Comparison of ENCODE assay signal across 24 cellular contexts in genomic region chr20:43516251-43516824, GRCh38. TPM values are rescaled to one million over a fixed set of nuclear protein-coding genes. Genes with fewer than 3 reads are reported as not detected.
A peak's percentile ranks its signal among the peaks of the same experiment; 100 is the strongest.
DNase-seq lines count a peak whose midpoint lies in the region; ATAC-seq and TF ChIP-seq lines count a peak whose summit lies in the region.
"Had no signal": no experiment of that assay in that cellular context is flagged by ENCODE, and none has a peak within 500 bp of the region (broad histone marks: within the 10 kb centered on the region; RNA-seq: fewer than 3 reads in every experiment).

No MANE protein-coding gene starts in this region.

- peaks cover 0 to 6% (median 0%) of the 10 kb centered on the region in 3 donors for H3K9me3 Mint-ChIP-seq in T-cell
- peaks cover 5% of the 10 kb centered on the region for H3K9me3 Mint-ChIP-seq in glutamatergic neuron (ENCODE audit: unreplicated experiment)
- H3K9me3 Mint-ChIP-seq: activated naive CD4-positive, alpha-beta T cell treated with anti-CD3 and anti-CD28 coated beads, Interleukin-2, amount 10 ng/mL, durations not matched to agents 7 days and 5 days had no signal

- in situ Hi-C loops in GM23248 (cut with MboI): no loop called here

- no peak overlapping the region for H3K4me2 ChIP-seq in GM23248 (ENCODE audit: unreplicated experiment)

- H3K4me3 ChIP-seq in AG10803 (ENCODE audit: low read length): no peak overlapping the region
- H3K4me3 ChIP-seq in GM23248: no peak overlapping the region
- H3K4me3 ChIP-seq: SK-N-MC had no signal

- no peaks in the 10 kb centered on the region for H3K36me3 ChIP-seq in GM23248 (ENCODE audit: low read depth)
- H3K36me3 ChIP-seq: heart left ventricle had no signal

- H2AFZ ChIP-seq in GM23248: no peak overlapping the region

- no peaks in the 10 kb centered on the region for H3K9me3 ChIP-seq in GM23248 (ENCODE audit: low read depth)

- no peaks in the 10 kb centered on the region for H4K20me1 ChIP-seq in GM23248 (ENCODE audit: insufficient read depth)

- DNase-seq in AG10803 (ENCODE audit: low read depth) (peak; percentile 7), GM23248 (peak; percentile 21), T-cell (no peak), glutamatergic neuron (no peak), SW480 (ENCODE audit: low spot score) (no peak), NCI-H2196 (lab: John Stamatoyannopoulos, UW; ENCODE audit: unreplicated experiment) (no peak)
- no peak for DNase-seq in stimulated activated CD4-positive, alpha-beta T cell treated with anti-CD3 and anti-CD28 coated beads, Interleukin-4, amount 100 ng/mL, for 1 hour
- DNase-seq: activated CD4-positive, alpha-beta T cell treated with anti-CD3 and anti-CD28 coated beads, Interleukin-2, amount 50 U/mL, for 1 hour; activated CD8-positive, alpha-beta memory T cell treated with anti-CD3 and anti-CD28 coated beads, Interleukin-2, amount 10 ng/mL, durations not matched to agents 7 days and 5 days; activated naive CD4-positive, alpha-beta T cell treated with anti-CD3 and anti-CD28 coated beads, Interleukin-2, amount 10 ng/mL, durations not matched to agents 7 days and 5 days; aorta; central memory CD4-positive, alpha-beta T cell; dermis blood vessel endothelial cell; heart left ventricle; KG1; NCI-H1694 treated with DMSO at 0.1 percent for 48 hours; NCI-H69; occipital lobe; small intestine; stimulated activated CD4-positive, alpha-beta T cell treated with anti-CD3 and anti-CD28 coated beads, Interleukin-2, amount 100 ng/mL, for 24 hours had no signal

- no peak overlapping the region for H3K9ac ChIP-seq in GM23248

- no peaks in the 10 kb centered on the region for H3K79me2 ChIP-seq in GM23248 (ENCODE audit: insufficient read depth)

- H3K27me3 Mint-ChIP-seq in T-cell: peaks cover 0 to 3% of the 10 kb centered on the region in 2 donors
- H3K27me3 Mint-ChIP-seq in glutamatergic neuron (ENCODE audit: unreplicated experiment): peaks cover 4% of the 10 kb centered on the region

- H3K4me1 Mint-ChIP-seq in T-cell: peaks cover 16 to 23% (median 19%) of the 10 kb centered on the region in 3 donors
- H3K4me1 Mint-ChIP-seq in glutamatergic neuron (ENCODE audit: low read depth, unreplicated experiment): peaks cover 1% of the 10 kb centered on the region

- no peak overlapping the region for H3K27ac Mint-ChIP-seq in T-cell
- H3K27ac Mint-ChIP-seq in glutamatergic neuron (ENCODE audit: unreplicated experiment): no peak overlapping the region
- H3K27ac Mint-ChIP-seq: activated CD8-positive, alpha-beta memory T cell treated with anti-CD3 and anti-CD28 coated beads, Interleukin-2, amount 10 ng/mL, durations not matched to agents 7 days and 5 days; activated naive CD4-positive, alpha-beta T cell treated with anti-CD3 and anti-CD28 coated beads, Interleukin-2, amount 10 ng/mL, durations not matched to agents 7 days and 5 days; CD14-positive monocyte; WTC11 had no signal

- no peaks in the 10 kb centered on the region for H3K9me2 ChIP-seq in GM23248 (ENCODE audit: insufficient read depth)

- no peak for ATAC-seq in T-cell (replicated peaks in 1 of 4)
- ATAC-seq: activated CD8-positive, alpha-beta memory T cell treated with anti-CD3 and anti-CD28 coated beads, Interleukin-2, amount 10 ng/mL, durations not matched to agents 7 days and 5 days; heart left ventricle; WTC11 had no signal

- no peaks in the 10 kb centered on the region for H3K27me3 ChIP-seq in GM23248 (replicated peaks; ENCODE audit: insufficient read depth)
- H3K27me3 ChIP-seq: heart left ventricle had no signal

- H3K36me3 Mint-ChIP-seq in T-cell (peaks cover 2% of the 10 kb centered on the region), glutamatergic neuron (ENCODE audit: unreplicated experiment) (no peaks in the 10 kb centered on the region)
- H3K36me3 Mint-ChIP-seq: activated naive CD4-positive, alpha-beta T cell treated with anti-CD3 and anti-CD28 coated beads, Interleukin-2, amount 10 ng/mL, durations not matched to agents 7 days and 5 days; CD14-positive monocyte had no signal

- no peak overlapping the region for H3K27ac ChIP-seq in GM23248
- H3K27ac ChIP-seq: heart left ventricle, SK-N-MC had no signal

- CTCF ChIA-PET in T-cell (lab: Charles Lee): no interaction called here

- no peaks in the 10 kb centered on the region for H3K4me1 ChIP-seq in GM23248 (ENCODE audit: insufficient read depth)

- H3K4me3 Mint-ChIP-seq in T-cell (peak overlapping the region in 2 of 3 donors; percentile 0 to 99), glutamatergic neuron (ENCODE audit: unreplicated experiment) (peak overlapping the region; percentile 4)

- no peaks in the 10 kb centered on the region for H3F3A ChIP-seq in GM23248 (ENCODE audit: insufficient read depth)

- TF ChIP-seq CTCF in AG10803 (conservative IDR thresholded peaks at IDR 0.05; ENCODE audit: low read length) (no peak), glutamatergic neuron (IDR thresholded peaks at IDR 0.05; ENCODE audit: partially characterized antibody, unreplicated experiment) (no peak)

- WGBS in GM23248 (ENCODE audit: low coverage in 1 of 2, low lambda C conversion rate in 2 of 2, missing lambda C conversion rate in 2 of 2), 2 experiments: 77 to 83% methylated on average over 1 of the region's 1 CpG

- POLR2A ChIA-PET in T-cell (lab: Charles Lee): no interaction called here

RNA-seq across cellular contexts. Expression of gene L3MBTL1, which starts 8.8 kb away (rescaled TPM):
- 0.22 and 1.3 TPM in 2 replicates for total RNA-seq in GM23248 (2014; rRNA removed; shearing (Covaris generic))
- 0.29 and 0.35 TPM in 2 replicates for polyA plus RNA-seq in GM23248 (2016; fragmentation: Nextera tagmentation; extraction: Ambion mirVana)
- total RNA-seq in T-cell (10 to 100 TPM; 15.5 to 20.1 (median 16.1) TPM), glutamatergic neuron (ENCODE audit: unreplicated experiment) (19.9 TPM)

RNA-seq across cellular contexts. Expression of gene SGK2, which starts 42.5 kb away (rescaled TPM):
- total RNA-seq in GM23248 (2014; rRNA removed; shearing (Covaris generic)): not detected in 2 replicates
- not detected in 2 replicates for polyA plus RNA-seq in GM23248 (2016; fragmentation: Nextera tagmentation; extraction: Ambion mirVana)
- 1 to 10 TPM in 4 of 5 donors, under 1 TPM in 1; 0.73 to 2.0 (median 1.4) TPM for total RNA-seq in T-cell
- 0.56 TPM for total RNA-seq in glutamatergic neuron (ENCODE audit: unreplicated experiment)
- total RNA-seq: lung microvascular endothelial cell, occipital lobe had no signal
- polyA plus RNA-seq: CD14-positive monocyte had no signal

RNA-seq across cellular contexts. Expression of gene SRSF6, which starts 58.6 kb away (rescaled TPM):
- 44.0 and 44.8 TPM in 2 replicates for total RNA-seq in GM23248 (2014; rRNA removed; shearing (Covaris generic))
- polyA plus RNA-seq in GM23248 (2016; fragmentation: Nextera tagmentation; extraction: Ambion mirVana): 87.5 and 94.7 TPM in 2 replicates
- total RNA-seq in T-cell (100 to 1,000 TPM; 154 to 277 (median 174) TPM), glutamatergic neuron (ENCODE audit: unreplicated experiment) (161 TPM)

Comparison
In these comparisons a context has a peak if more than half of its experiments do, and no peak if none do; other contexts are left out.
1. DNase-seq: peak in AG10803 (single experiment) and GM23248 (single experiment); none in T-cell (0 of 34), glutamatergic neuron (single experiment), stimulated activated CD4-positive, alpha-beta T cell treated with anti-CD3 and anti-CD28 coated beads, Interleukin-4, amount 100 ng/mL, for 1 hour (single experiment), SW480 (single experiment) and NCI-H2196 (single experiment).